Comparison of ENCODE assay signal across 10 cellular contexts in genomic region chr16:17301593-17302135, GRCh38.
DNase-seq lines count a peak whose midpoint lies in the region; ATAC-seq, FAIRE-seq and TF ChIP-seq lines count a peak whose summit lies in the region.
"Had no signal": no experiment of that assay in that cellular context is flagged by ENCODE, and none has a peak within 500 bp of the region (broad histone marks: within the 10 kb centered on the region; RNA-seq: fewer than 3 reads in every experiment).

No MANE protein-coding gene starts in this region.

- DNase-seq in GM10266 (ENCODE audit: extremely low spot score) (peak; percentile 64), GM12878 (ENCODE audit: low read depth, low spot score) (peak; percentile 98), NCI-H128 (lab: John Stamatoyannopoulos, UW; ENCODE audit: unreplicated experiment) (no peak), NCI-H2107 (lab: John Stamatoyannopoulos, UW) (no peak), retina (no peak), NCI-H526 (lab: John Stamatoyannopoulos, UW) (no peak)
- DNase-seq: SW 1271 had no signal

- SMC1A ChIA-PET in GM12878 (lab: Charles Lee; ENCODE audit: uncharacterized antibody, unreplicated experiment), result interaction anchor here (0.5 to 12.6 kb wide), 42 partner anchors 9 to 1497 kb away, joined by 3 to 241 read pairs (median 4); no protein-coding TSS in a partner anchor

- peak; percentile 5; the same call in 1 of the 2 replicates for TF ChIP-seq RAD21 in GM12878 (IDR thresholded peaks at IDR 0.05; ENCODE audit: insufficient read depth, low read depth, low read length)

- ATAC-seq in GM19467 (IDR thresholded peaks at IDR 0.05; ENCODE audit: unreplicated experiment) (peak; percentile 87), HG03280 (IDR thresholded peaks at IDR 0.05; ENCODE audit: unreplicated experiment) (peak; percentile 71), GM12878 (peak; percentile 91)

- H3K4me2 ChIP-seq in GM12878 (ENCODE audit: control insufficient read depth, insufficient read depth), result peak overlapping the region; percentile 73

- intact Hi-C loops in GM12878 (cut with micrococcal nuclease; ENCODE audit: unreplicated experiment), result loop anchor here (2.0 to 10.0 kb wide), 7 partner anchors 41 to 274 kb away; no protein-coding TSS in a partner anchor

- no peaks in the 10 kb centered on the region for H3K9me3 ChIP-seq in GM12878 (replicated peaks; ENCODE audit: control insufficient read depth, insufficient read depth, low read length)

- H3K27me3 ChIP-seq in GM12878 (replicated peaks in 1 of 2; ENCODE audit: control insufficient read depth in 2 of 2, insufficient read depth in 2 of 2, low read length in 1 of 2), result no peaks in the 10 kb centered on the region
- H3K27me3 ChIP-seq: cardiac muscle cell had no signal

- H3K4me3 ChIP-seq in GM12878, result no peak overlapping the region
- H3K4me3 ChIP-seq: cardiac muscle cell had no signal

- POLR2A ChIA-PET in GM12878 (lab: Charles Lee), result interaction anchor here (0.6 to 4.8 kb wide), 13 partner anchors 9 to 163 kb away, joined by 3 to 32 read pairs (median 5); no protein-coding TSS in a partner anchor

- no peaks in the 10 kb centered on the region for H4K20me1 ChIP-seq in GM12878 (ENCODE audit: control insufficient read depth, insufficient read depth)

- peak; percentile 87 to 97 for TF ChIP-seq EP300 in GM12878 (IDR thresholded peaks at IDR 0.05; ENCODE audit: borderline replicate concordance in 1 of 2, control insufficient read depth in 1 of 2, low read depth in 2 of 2, low read length in 2 of 2)

- no peaks in the 10 kb centered on the region for H3K79me2 ChIP-seq in GM12878 (ENCODE audit: control insufficient read depth, insufficient read depth, low read length)

- CTCF ChIA-PET in GM12878 (lab: Yijun Ruan, JAX), result interaction anchor here (0.6 to 8.2 kb wide), 20 partner anchors 9 to 440 kb away, joined by 3 to 85 read pairs (median 6); no protein-coding TSS in a partner anchor

- peak; percentile 97 for FAIRE-seq in GM12878 (lab: Jason Lieb, UNC)

- no peak overlapping the region; the same call in none of the 2 replicates for H3K27ac ChIP-seq in GM12878 (ENCODE audit: control insufficient read depth, insufficient read depth)
- H3K27ac ChIP-seq: cardiac muscle cell had no signal

- in situ Hi-C loops in GM12878 (cut with MboI), result loop anchor here (5.0 kb wide), 1 partner anchor 166 kb away; no protein-coding TSS in a partner anchor

- WGBS in GM12878 (ENCODE audit: insufficient coverage, insufficient replicate concordance, low lambda C conversion rate, missing lambda C conversion rate), result under 1% methylated on average over 10 of the region's 10 CpGs

- TF ChIP-seq CTCF in GM10266 (IDR thresholded peaks at IDR 0.05; ENCODE audit: control insufficient read depth, insufficient read depth, low read depth, missing control alignments) (no peak), GM12878 (IDR thresholded peaks at IDR 0.05 in 2 of 3, conservative IDR thresholded peaks at IDR 0.05 in 1 of 3; ENCODE audit: control insufficient read depth in 2 of 3, extremely low read depth in 1 of 3, insufficient read depth in 1 of 3, low read depth in 3 of 3, low read length in 3 of 3) (no peak)

- H3K36me3 ChIP-seq in GM12878 (ENCODE audit: control insufficient read depth in 2 of 2, insufficient read depth in 2 of 2, low read length in 1 of 2), result no peaks in the 10 kb centered on the region
- H3K36me3 ChIP-seq: cardiac muscle cell had no signal

- no peak for TF ChIP-seq POLR2A in GM12878 (IDR thresholded peaks at IDR 0.05; ENCODE audit: low read depth, low read length)

- no peak overlapping the region for H2AFZ ChIP-seq in GM12878 (ENCODE audit: control insufficient read depth, low read depth, low read length)

- H3K9ac ChIP-seq in GM12878 (ENCODE audit: control insufficient read depth, insufficient read depth, low read length), result no peak overlapping the region

- RAD21 ChIA-PET in GM12878 (lab: Charles Lee; ENCODE audit: unreplicated experiment), result interaction anchor here (0.8 to 8.9 kb wide), 38 partner anchors 9 to 441 kb away, joined by 3 to 109 read pairs (median 5); no protein-coding TSS in a partner anchor

- BruUV-seq in GM12878 (replicated peaks; lab: Mats Ljungman, UMichigan), result no TSS peak

- peaks cover 44% of the 10 kb centered on the region for H3K4me1 ChIP-seq in GM12878 (ENCODE audit: control insufficient read depth, insufficient read depth, low read length)

TF ChIP-seq in GM12878, 131 proteins besides CTCF, POLR2A, EP300 and RAD21 (continues in another document):
- TF ChIP-seq NR2C1 (IDR thresholded peaks at IDR 0.05) (peak; percentile 69), LARP7 (IDR thresholded peaks at IDR 0.05) (no peak), BACH1 (IDR thresholded peaks at IDR 0.05; ENCODE audit: borderline replicate concordance) (no peak; the same call in 1 of the 2 replicates), E2F4 (IDR thresholded peaks at IDR 0.05; ENCODE audit: low read depth, low read length) (no peak), ATF2 (IDR thresholded peaks at IDR 0.05; ENCODE audit: low read length) (peak; percentile 89), MTA3 (IDR thresholded peaks at IDR 0.05; ENCODE audit: borderline replicate concordance, low read length) (peak; percentile 97), CBFB (IDR thresholded peaks at IDR 0.05; ENCODE audit: low read depth) (peak; percentile 85), TARDBP (IDR thresholded peaks at IDR 0.05; ENCODE audit: borderline replicate concordance) (no peak; the same call in 1 of the 2 replicates), PAX8 (IDR thresholded peaks at IDR 0.05) (no peak), ZNF622 (IDR thresholded peaks at IDR 0.05) (no peak), EGR1 (IDR thresholded peaks at IDR 0.05; ENCODE audit: borderline replicate concordance in 1 of 2, low read depth in 2 of 2, low read length in 2 of 2) (peak in 1 of 2 experiments; percentile 48; a peak in 2 of 3 replicates), NFXL1 (IDR thresholded peaks at IDR 0.05; ENCODE audit: borderline replicate concordance) (no peak), MTA2 (IDR thresholded peaks at IDR 0.05; ENCODE audit: low read depth) (peak; percentile 96), SUZ12 (IDR thresholded peaks at IDR 0.05; ENCODE audit: unreplicated experiment) (no peak), CBX3 (IDR thresholded peaks at IDR 0.05; ENCODE audit: borderline replicate concordance, low read depth) (no peak), SKIL (IDR thresholded peaks at IDR 0.05; ENCODE audit: low read depth, poor library complexity, severe bottlenecking) (peak; percentile 99), IKZF1 (conservative IDR thresholded peaks at IDR 0.05) (peak; percentile 100), PML (IDR thresholded peaks at IDR 0.05; ENCODE audit: low read length) (peak; percentile 51; the same call in 1 of the 2 replicates), RAD51 (IDR thresholded peaks at IDR 0.05) (peak; percentile 81), CHD2 (IDR thresholded peaks at IDR 0.05; ENCODE audit: borderline replicate concordance, low read depth, low read length) (peak; percentile 73; the same call in 1 of the 2 replicates), ETV6 (conservative IDR thresholded peaks at IDR 0.05 in 1 of 2, IDR thresholded peaks at IDR 0.05 in 1 of 2; ENCODE audit: borderline replicate concordance in 1 of 2, low read depth in 1 of 2) (peak in 1 of 2 experiments; percentile 82; a peak in 2 of 4 replicates), TAF1 (IDR thresholded peaks at IDR 0.05; ENCODE audit: borderline replicate concordance, low read depth, low read length) (no peak), SIX5 (IDR thresholded peaks at IDR 0.05; ENCODE audit: low read depth, low read length, severe bottlenecking) (no peak)

Comparison
In these comparisons a context has a peak if more than half of its experiments do, and no peak if none do; other contexts are left out.
1. DNase-seq: peak in GM10266 (single experiment) and GM12878 (single experiment); none in NCI-H128 (single experiment), NCI-H2107 (single experiment), retina (single experiment) and NCI-H526 (0 of 2).
2. Peak in every context shown above with its lines, with median percentiles within 50 percentile points of each other: ATAC-seq.